ENCODE assay signal across 12 cellular contexts in the genomic region with DNA sequence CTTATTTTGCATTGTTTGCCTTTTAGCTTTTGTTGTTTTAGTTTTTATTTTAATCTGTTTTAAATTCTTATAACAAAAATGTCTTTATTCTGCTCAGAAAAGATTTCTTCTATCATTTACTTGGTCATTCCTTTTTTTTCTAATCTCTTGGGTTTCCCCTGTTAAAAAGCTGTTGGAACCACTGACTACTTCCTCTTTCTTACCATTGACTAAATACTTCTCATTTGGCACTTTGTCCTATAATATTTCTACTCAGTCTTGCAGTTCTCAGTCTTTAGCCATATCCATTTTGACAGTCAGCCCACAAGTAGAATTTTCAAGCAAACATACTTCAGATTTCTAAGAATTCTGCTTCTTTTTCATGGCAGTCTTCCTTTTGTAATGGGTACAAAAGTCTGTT.
DNase-seq lines count a peak whose midpoint lies in the region; ATAC-seq lines count a peak whose summit lies in the region.
"Had no signal": no experiment of that assay in that cellular context is flagged by ENCODE, and none has a peak within 500 bp of the region (broad histone marks: within the 10 kb centered on the region; RNA-seq: fewer than 3 reads in every experiment).

No MANE protein-coding gene starts in this region.

- H3K27me3 Mint-ChIP-seq in activated T-cell treated with anti-CD3 and anti-CD28 coated beads, Interleukin-2, amount 50 U/mL, for 4 hours (ENCODE audit: low read depth), result no peaks in the 10 kb centered on the region
- H3K27me3 Mint-ChIP-seq in activated T-helper 17 cell treated with anti-CD3 and anti-CD28 coated beads, Interleukin-2, amount 50 U/mL, for 72 hours, result peaks cover 4% of the 10 kb centered on the region
- H3K27me3 Mint-ChIP-seq: effector memory CD8-positive, alpha-beta T cell; natural killer cell treated with Interleukin-12 subunit alpha and Interleukin-12 subunit beta and Interleukin-15 and Interleukin-18, amount 100 ng/mL, for 72 hours had no signal

- H3K4me1 Mint-ChIP-seq in activated T-cell treated with anti-CD3 and anti-CD28 coated beads, Interleukin-2, amount 50 U/mL, for 4 hours (ENCODE audit: low read depth), result no peaks in the 10 kb centered on the region
- no peaks in the 10 kb centered on the region for H3K4me1 Mint-ChIP-seq in activated T-helper 17 cell treated with anti-CD3 and anti-CD28 coated beads, Interleukin-2, amount 50 U/mL, for 72 hours

- peaks cover 5% of the 10 kb centered on the region for H3K9me3 Mint-ChIP-seq in activated T-cell treated with anti-CD3 and anti-CD28 coated beads, Interleukin-2, amount 50 U/mL, for 4 hours
- peaks cover 3% of the 10 kb centered on the region for H3K9me3 Mint-ChIP-seq in activated T-helper 17 cell treated with anti-CD3 and anti-CD28 coated beads, Interleukin-2, amount 50 U/mL, for 72 hours

- ATAC-seq in GM19328 (IDR thresholded peaks at IDR 0.05; ENCODE audit: unreplicated experiment) (peak; percentile 58), HG02759 (IDR thresholded peaks at IDR 0.05; ENCODE audit: unreplicated experiment) (peak; percentile 85), HG03520 (IDR thresholded peaks at IDR 0.05; ENCODE audit: unreplicated experiment) (peak; percentile 84), GM19467 (IDR thresholded peaks at IDR 0.05; ENCODE audit: unreplicated experiment) (no peak)
- ATAC-seq in activated T-cell treated with anti-CD3 and anti-CD28 coated beads, Interleukin-2, amount 50 U/mL, for 4 hours, result no peak
- no peak for ATAC-seq in activated T-helper 17 cell treated with anti-CD3 and anti-CD28 coated beads, Interleukin-2, amount 50 U/mL, for 72 hours (replicated peaks)
- ATAC-seq: effector memory CD8-positive, alpha-beta T cell; natural killer cell treated with Interleukin-12 subunit alpha and Interleukin-12 subunit beta and Interleukin-15 and Interleukin-18, amount 100 ng/mL, for 72 hours had no signal

- no peak overlapping the region for H3K27ac Mint-ChIP-seq in activated T-helper 17 cell treated with anti-CD3 and anti-CD28 coated beads, Interleukin-2, amount 50 U/mL, for 72 hours
- H3K27ac Mint-ChIP-seq: effector memory CD8-positive, alpha-beta T cell; natural killer cell treated with Interleukin-12 subunit alpha and Interleukin-12 subunit beta and Interleukin-15 and Interleukin-18, amount 100 ng/mL, for 72 hours had no signal

- no peaks in the 10 kb centered on the region for H3K36me3 Mint-ChIP-seq in activated T-cell treated with anti-CD3 and anti-CD28 coated beads, Interleukin-2, amount 50 U/mL, for 4 hours (ENCODE audit: insufficient read depth)
- H3K36me3 Mint-ChIP-seq in activated T-helper 17 cell treated with anti-CD3 and anti-CD28 coated beads, Interleukin-2, amount 50 U/mL, for 72 hours (ENCODE audit: low read depth), result no peaks in the 10 kb centered on the region
- H3K36me3 Mint-ChIP-seq: natural killer cell treated with Interleukin-12 subunit alpha and Interleukin-12 subunit beta and Interleukin-15 and Interleukin-18, amount 100 ng/mL, for 72 hours had no signal

- no peak for DNase-seq in activated T-cell treated with anti-CD3 and anti-CD28 coated beads, Interleukin-2, amount 50 U/mL, for 4 hours
- no peak for DNase-seq in NCI-H187 (lab: John Stamatoyannopoulos, UW)
- DNase-seq: effector memory CD8-positive, alpha-beta T cell; GM23248; NCI-H446 treated with DMSO at 0.1 percent for 48 hours; SHP77 had no signal

- H3K4me3 Mint-ChIP-seq in activated T-cell treated with anti-CD3 and anti-CD28 coated beads, Interleukin-2, amount 50 U/mL, for 4 hours, result no peak overlapping the region
- no peak overlapping the region for H3K4me3 Mint-ChIP-seq in activated T-helper 17 cell treated with anti-CD3 and anti-CD28 coated beads, Interleukin-2, amount 50 U/mL, for 72 hours
- H3K4me3 Mint-ChIP-seq: effector memory CD8-positive, alpha-beta T cell; natural killer cell treated with Interleukin-12 subunit alpha and Interleukin-12 subunit beta and Interleukin-15 and Interleukin-18, amount 100 ng/mL, for 72 hours had no signal

Comparison
In these comparisons a context has a peak if more than half of its experiments do, and no peak if none do; other contexts are left out.
1. ATAC-seq: peak in GM19328 (single experiment), HG02759 (single experiment) and HG03520 (single experiment); none in activated T-cell treated with anti-CD3 and anti-CD28 coated beads, Interleukin-2, amount 50 U/mL, for 4 hours (0 of 2), activated T-helper 17 cell treated with anti-CD3 and anti-CD28 coated beads, Interleukin-2, amount 50 U/mL, for 72 hours (single experiment) and GM19467 (single experiment).